In the genomic region with DNA sequence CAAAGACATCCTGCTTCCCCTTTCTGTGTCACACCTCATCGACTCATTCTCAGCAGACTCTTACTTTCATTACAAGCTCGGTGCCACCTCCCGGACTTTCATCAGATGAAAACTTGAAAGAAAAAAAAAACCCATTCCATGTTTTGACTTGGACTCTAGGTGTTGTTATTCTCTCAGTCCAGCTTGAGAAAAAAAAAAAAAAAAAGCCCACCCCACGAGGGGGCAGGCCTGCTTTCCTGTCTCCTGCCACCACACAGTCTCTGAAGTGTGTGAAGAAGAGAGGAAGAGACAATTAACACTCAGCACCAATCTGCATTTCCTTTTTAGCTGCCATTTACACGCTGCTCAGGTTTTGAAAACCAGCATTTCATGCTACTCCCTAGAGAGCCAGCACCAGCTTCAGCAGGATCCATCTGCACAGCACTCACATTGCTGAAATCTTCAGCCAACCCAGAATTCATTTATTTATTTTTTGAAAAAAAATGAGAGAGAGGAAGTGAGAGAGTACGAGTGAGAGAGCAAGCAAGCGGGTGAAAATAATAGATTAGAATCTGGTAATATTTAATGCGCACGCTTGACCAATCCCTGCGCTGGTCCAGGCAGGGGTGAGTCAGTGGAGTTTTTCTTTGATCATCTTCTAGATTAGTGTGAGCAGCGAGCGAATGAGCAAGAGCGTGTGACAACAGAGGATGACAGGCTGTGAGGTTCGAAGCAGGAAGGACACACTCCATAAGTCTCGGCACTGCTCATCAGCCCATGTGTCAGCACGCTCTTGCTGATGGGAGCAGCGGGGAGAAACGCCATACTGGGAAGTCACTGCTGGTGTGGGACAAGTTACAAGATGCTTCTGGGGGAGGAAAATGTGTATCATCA, we compare ENCODE assay signal across 8 cellular contexts. TPM values are rescaled to one million over a fixed set of nuclear protein-coding genes. Genes with fewer than 3 reads are reported as not detected.
DNase-seq lines count a peak whose midpoint lies in the region; ATAC-seq and TF ChIP-seq lines count a peak whose summit lies in the region.
"Had no signal": no experiment of that assay in that cellular context is flagged by ENCODE, and none has a peak within 500 bp of the region (broad histone marks: within the 10 kb centered on the region; RNA-seq: fewer than 3 reads in every experiment).

No MANE protein-coding gene starts in this region.

- H3K9me3 ChIP-seq in gastrocnemius medialis: no peaks in the 10 kb centered on the region

- CTCF ChIA-PET in activated CD8-positive, alpha-beta memory T cell treated with anti-CD3 and anti-CD28 coated beads, Interleukin-2, amount 10 ng/mL, durations not matched to agents 7 days and 5 days (lab: Charles Lee): interaction anchor here (0.7 to 9.2 kb wide), 28 partner anchors 9 to 205 kb away, joined by 3 to 152 read pairs (median 5); partner anchors contain the start of genes TIGIT and ZNF80

- no peak for TF ChIP-seq POLR2A in gastrocnemius medialis (IDR thresholded peaks at IDR 0.05)

- intact Hi-C loops in gastrocnemius medialis (cut with DNase I; ENCODE audit: low total_unique reads): no loop called here

- no peak overlapping the region for H3K4me3 Mint-ChIP-seq in activated CD8-positive, alpha-beta memory T cell treated with anti-CD3 and anti-CD28 coated beads, Interleukin-2, amount 10 ng/mL, durations not matched to agents 7 days and 5 days

- H3K36me3 Mint-ChIP-seq in activated CD8-positive, alpha-beta memory T cell treated with anti-CD3 and anti-CD28 coated beads, Interleukin-2, amount 10 ng/mL, durations not matched to agents 7 days and 5 days: peaks cover 14% of the 10 kb centered on the region

- peak; percentile 68 for ATAC-seq in GM18520 (IDR thresholded peaks at IDR 0.05; ENCODE audit: unreplicated experiment)
- peak; percentile 83 for ATAC-seq in HG02678 (IDR thresholded peaks at IDR 0.05; ENCODE audit: unreplicated experiment)
- peak; percentile 67 for ATAC-seq in activated CD8-positive, alpha-beta memory T cell treated with anti-CD3 and anti-CD28 coated beads, Interleukin-2, amount 10 ng/mL, durations not matched to agents 7 days and 5 days
- peak in 1 of 2 donors; percentile 27 for ATAC-seq in gastrocnemius medialis

- H3K27me3 Mint-ChIP-seq in activated CD8-positive, alpha-beta memory T cell treated with anti-CD3 and anti-CD28 coated beads, Interleukin-2, amount 10 ng/mL, durations not matched to agents 7 days and 5 days: no peaks in the 10 kb centered on the region

- H3K27ac ChIP-seq in gastrocnemius medialis: no peak overlapping the region

- H3K4me1 Mint-ChIP-seq in activated CD8-positive, alpha-beta memory T cell treated with anti-CD3 and anti-CD28 coated beads, Interleukin-2, amount 10 ng/mL, durations not matched to agents 7 days and 5 days: peaks cover 17% of the 10 kb centered on the region

- H3K27ac Mint-ChIP-seq in activated CD8-positive, alpha-beta memory T cell treated with anti-CD3 and anti-CD28 coated beads, Interleukin-2, amount 10 ng/mL, durations not matched to agents 7 days and 5 days: no peak overlapping the region

- TF ChIP-seq CTCF in gastrocnemius medialis (IDR thresholded peaks at IDR 0.05 in 4 of 5, conservative IDR thresholded peaks at IDR 0.05 in 1 of 5): no peak

- in situ Hi-C loops in gastrocnemius medialis (cut with MboI; ENCODE audit: low sequenced_read_pairs in 4 of 4): no loop called here

- no peaks in the 10 kb centered on the region for H3K4me1 ChIP-seq in gastrocnemius medialis

- H3K27me3 ChIP-seq in gastrocnemius medialis: no peaks in the 10 kb centered on the region

- peaks cover 3% of the 10 kb centered on the region for H3K9me3 Mint-ChIP-seq in activated CD8-positive, alpha-beta memory T cell treated with anti-CD3 and anti-CD28 coated beads, Interleukin-2, amount 10 ng/mL, durations not matched to agents 7 days and 5 days (ENCODE audit: low read depth)

- no peaks in the 10 kb centered on the region for H3K36me3 ChIP-seq in gastrocnemius medialis

- DNase-seq in NCI-H2171 (lab: John Stamatoyannopoulos, UW): peak; percentile 50
- peak; percentile 88 for DNase-seq in activated CD8-positive, alpha-beta memory T cell treated with anti-CD3 and anti-CD28 coated beads, Interleukin-2, amount 10 ng/mL, durations not matched to agents 7 days and 5 days
- DNase-seq in fibroblast of the conjunctiva (ENCODE audit: low read depth): peak; percentile 5
- DNase-seq in gastrocnemius medialis: no peak
- no peak for DNase-seq in NCI-H1092 treated with DMSO at 0.1 percent for 48 hours (lab: John Stamatoyannopoulos, UW)

- H3K4me3 ChIP-seq in gastrocnemius medialis: peak overlapping the region; percentile 5 to 41 (median 11)

RNA-seq across cellular contexts. Expression of gene ZNF80, which starts 23.5 kb away (rescaled TPM):
- total RNA-seq in activated CD8-positive, alpha-beta memory T cell treated with anti-CD3 and anti-CD28 coated beads, Interleukin-2, amount 10 ng/mL, durations not matched to agents 7 days and 5 days: 1 to 10 TPM; 4.5 to 5.5 TPM
- under 1 TPM in 1 of 4 donors, not detected in 3; 0.09 TPM for total RNA-seq in gastrocnemius medialis
- total RNA-seq: temporal lobe had no signal

RNA-seq across cellular contexts. Expression of gene DRD3, which starts 35.1 kb away (rescaled TPM):
- total RNA-seq in activated CD8-positive, alpha-beta memory T cell treated with anti-CD3 and anti-CD28 coated beads, Interleukin-2, amount 10 ng/mL, durations not matched to agents 7 days and 5 days: not detected
- total RNA-seq in gastrocnemius medialis: not detected

Comparison
In these comparisons a context has a peak if more than half of its experiments do, and no peak if none do; other contexts are left out.
1. DNase-seq: peak in NCI-H2171 (single experiment), activated CD8-positive, alpha-beta memory T cell treated with anti-CD3 and anti-CD28 coated beads, Interleukin-2, amount 10 ng/mL, durations not matched to agents 7 days and 5 days (single experiment) and fibroblast of the conjunctiva (single experiment); none in gastrocnemius medialis (0 of 2) and NCI-H1092 treated with DMSO at 0.1 percent for 48 hours (single experiment).
2. RNA of gene ZNF80, which starts 23.5 kb away (total RNA-seq): 4.5 to 5.5 TPM in activated CD8-positive, alpha-beta memory T cell treated with anti-CD3 and anti-CD28 coated beads, Interleukin-2, amount 10 ng/mL, durations not matched to agents 7 days and 5 days; 0.09 TPM in gastrocnemius medialis; every median in the first group is over 4 times any median in the second.